32 cellular contexts compared by ENCODE assay signal in the genomic region with DNA sequence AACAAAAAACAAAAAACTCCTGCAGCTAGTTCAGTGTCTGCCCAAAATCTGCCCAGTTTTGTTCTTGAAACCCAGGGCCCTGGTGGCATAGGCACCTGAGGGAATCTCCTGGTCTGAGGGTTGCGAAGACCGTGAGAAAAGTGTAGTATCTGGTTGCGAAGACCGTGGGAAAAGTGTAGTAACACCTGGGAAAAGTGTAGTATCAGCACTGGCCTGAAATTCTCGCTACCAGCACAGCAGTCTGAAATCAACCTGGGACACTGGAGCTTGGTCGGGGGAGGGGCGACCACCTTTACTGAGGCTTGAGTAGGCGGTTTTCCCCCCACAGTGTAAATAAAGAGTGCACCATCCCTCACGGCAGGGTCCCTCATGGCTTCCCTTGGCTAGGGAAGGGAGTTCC.
DNase-seq lines count a peak whose midpoint lies in the region; ATAC-seq and TF ChIP-seq lines count a peak whose summit lies in the region.
"Had no signal": no experiment of that assay in that cellular context is flagged by ENCODE, and none has a peak within 500 bp of the region (broad histone marks: within the 10 kb centered on the region; RNA-seq: fewer than 3 reads in every experiment).

No MANE protein-coding gene starts in this region.

- peak overlapping the region; percentile 56 for H3K27ac Mint-ChIP-seq in nephron progenitor cell
- no peak overlapping the region for H3K27ac Mint-ChIP-seq in activated T-helper 2 cell treated with anti-CD3 and anti-CD28 coated beads, Interferon-gamma antibody, Interleukin-2, Interleukin-4, amounts not matched to agents 10 μg/mL and 5 μg/mL and 100 μg/mL, durations not matched to agents 14 hours and 24 hours and 36 hours
- H3K27ac Mint-ChIP-seq: activated CD4-positive, alpha-beta memory T cell treated with anti-CD3 and anti-CD28 coated beads, Interleukin-2, amount 10 ng/mL, durations not matched to agents 7 days and 5 days; brain; CD8-positive, alpha-beta T cell; stimulated activated naive CD8-positive, alpha-beta T cell treated with anti-CD3 and anti-CD28 coated beads, Interleukin-15, amount 100 ng/mL, for 72 hours; T-helper 1 cell treated with Interleukin-12 subunit alpha and Interleukin-12 subunit beta and Interleukin-4 antibody, amounts not matched to agents 30 μg/mL and 1 μg/mL, for 36 hours had no signal

- no peaks in the 10 kb centered on the region for H3K4me1 ChIP-seq in esophagus squamous epithelium
- H3K4me1 ChIP-seq: BE2C, uterus had no signal

- H3K36me3 ChIP-seq in esophagus squamous epithelium = no peaks in the 10 kb centered on the region
- H3K36me3 ChIP-seq: BE2C, thoracic aorta, uterus had no signal

- no peaks in the 10 kb centered on the region for H3K9me3 ChIP-seq in esophagus squamous epithelium
- H3K9me3 ChIP-seq: BE2C, thoracic aorta, uterus had no signal

- H3K27me3 ChIP-seq in esophagus squamous epithelium = peaks cover 0 to 6% (median 0%) of the 10 kb centered on the region in 4 donors
- H3K27me3 ChIP-seq: BE2C, uterus had no signal

- no peak overlapping the region for H3K4me3 ChIP-seq in esophagus squamous epithelium
- H3K4me3 ChIP-seq: thoracic aorta, uterus had no signal

- ATAC-seq in GM18868 (IDR thresholded peaks at IDR 0.05; ENCODE audit: unreplicated experiment) (peak; percentile 70), HG03175 (IDR thresholded peaks at IDR 0.05; ENCODE audit: unreplicated experiment) (peak; percentile 50)
- ATAC-seq: activated CD4-positive, CD25-positive, alpha-beta regulatory T cell treated with anti-CD3 and anti-CD28 coated beads, Interleukin-2, amount 50 U/mL, for 24 hours; CD8-positive, alpha-beta T cell; esophagus mucosa; left ventricle myocardium superior; right cardiac atrium; SK-N-SH treated with all-trans-retinoic acid at 6 μM for 48 hours; stimulated activated naive CD8-positive, alpha-beta T cell treated with anti-CD3 and anti-CD28 coated beads, Interleukin-15, amount 100 ng/mL, for 72 hours had no signal

- no peak overlapping the region for H3K27ac ChIP-seq in esophagus squamous epithelium
- H3K27ac ChIP-seq: thoracic aorta, uterus had no signal

- H3K4me3 Mint-ChIP-seq in nephron progenitor cell = no peak overlapping the region
- no peak overlapping the region for H3K4me3 Mint-ChIP-seq in activated T-helper 2 cell treated with anti-CD3 and anti-CD28 coated beads, Interferon-gamma antibody, Interleukin-2, Interleukin-4, amounts not matched to agents 10 μg/mL and 5 μg/mL and 100 μg/mL, durations not matched to agents 14 hours and 24 hours and 36 hours (ENCODE audit: low read depth)
- H3K4me3 Mint-ChIP-seq: activated CD4-positive, alpha-beta memory T cell treated with anti-CD3 and anti-CD28 coated beads, Interleukin-2, amount 10 ng/mL, durations not matched to agents 7 days and 5 days; activated naive CD4-positive, alpha-beta T cell treated with anti-CD3 and anti-CD28 coated beads, Interleukin-2, amount 50 U/mL, for 24 hours; brain; CD8-positive, alpha-beta T cell; stimulated activated naive CD8-positive, alpha-beta T cell treated with anti-CD3 and anti-CD28 coated beads, Interleukin-15, amount 100 ng/mL, for 72 hours; T-helper 1 cell treated with Interleukin-12 subunit alpha and Interleukin-12 subunit beta and Interleukin-4 antibody, amounts not matched to agents 30 μg/mL and 1 μg/mL, for 36 hours had no signal

- H3K9me3 Mint-ChIP-seq in nephron progenitor cell = peaks cover 25% of the 10 kb centered on the region
- H3K9me3 Mint-ChIP-seq in activated T-helper 2 cell treated with anti-CD3 and anti-CD28 coated beads, Interferon-gamma antibody, Interleukin-2, Interleukin-4, amounts not matched to agents 10 μg/mL and 5 μg/mL and 100 μg/mL, durations not matched to agents 14 hours and 24 hours and 36 hours = peaks cover 24% of the 10 kb centered on the region
- H3K9me3 Mint-ChIP-seq: activated naive CD4-positive, alpha-beta T cell treated with anti-CD3 and anti-CD28 coated beads, Interleukin-2, amount 50 U/mL, for 24 hours had no signal

- no peak for TF ChIP-seq POLR2A in esophagus squamous epithelium (IDR thresholded peaks at IDR 0.05)

- TF ChIP-seq CTCF in GM10266 (IDR thresholded peaks at IDR 0.05; ENCODE audit: control insufficient read depth, insufficient read depth, low read depth, missing control alignments) = no peak
- no peak for TF ChIP-seq CTCF in nephron progenitor cell (IDR thresholded peaks at IDR 0.05)
- no peak for TF ChIP-seq CTCF in esophagus squamous epithelium (IDR thresholded peaks at IDR 0.05)

- peaks cover 12% of the 10 kb centered on the region for H3K27me3 Mint-ChIP-seq in nephron progenitor cell (ENCODE audit: low read depth, poor library complexity)
- no peaks in the 10 kb centered on the region for H3K27me3 Mint-ChIP-seq in activated T-helper 2 cell treated with anti-CD3 and anti-CD28 coated beads, Interferon-gamma antibody, Interleukin-2, Interleukin-4, amounts not matched to agents 10 μg/mL and 5 μg/mL and 100 μg/mL, durations not matched to agents 14 hours and 24 hours and 36 hours (ENCODE audit: low read depth)
- H3K27me3 Mint-ChIP-seq: activated CD4-positive, alpha-beta memory T cell treated with anti-CD3 and anti-CD28 coated beads, Interleukin-2, amount 10 ng/mL, durations not matched to agents 7 days and 5 days; activated naive CD4-positive, alpha-beta T cell treated with anti-CD3 and anti-CD28 coated beads, Interleukin-2, amount 50 U/mL, for 24 hours; stimulated activated naive CD8-positive, alpha-beta T cell treated with anti-CD3 and anti-CD28 coated beads, Interleukin-15, amount 100 ng/mL, for 72 hours had no signal

- intact Hi-C loops in activated T-helper 2 cell treated with anti-CD3 and anti-CD28 coated beads, Interferon-gamma antibody, Interleukin-2, Interleukin-4, amounts not matched to agents 10 μg/mL and 5 μg/mL and 100 μg/mL, durations not matched to agents 14 hours and 24 hours and 36 hours (cut with micrococcal nuclease) = no loop called here
- intact Hi-C loops in esophagus squamous epithelium (cut with DNase I) = no loop called here

- DNase-seq in GM10266 (ENCODE audit: extremely low spot score) (peak; percentile 40), nephron progenitor cell (peak; percentile 11), esophagus squamous epithelium (lab: John Stamatoyannopoulos, UW) (no peak)
- no peak for DNase-seq in activated T-helper 2 cell treated with anti-CD3 and anti-CD28 coated beads, Interferon-gamma antibody, Interleukin-2, Interleukin-4, amounts not matched to agents 10 μg/mL and 5 μg/mL and 100 μg/mL, durations not matched to agents 14 hours and 24 hours and 36 hours (ENCODE audit: low spot score)
- DNase-seq in stimulated activated CD4-positive, alpha-beta T cell treated with anti-CD3 and anti-CD28 coated beads, Interleukin-4, amount 100 ng/mL, for 24 hours = no peak
- DNase-seq: activated CD4-positive, alpha-beta memory T cell treated with anti-CD3 and anti-CD28 coated beads, Interleukin-2, amount 10 ng/mL, durations not matched to agents 7 days and 5 days; amniotic stem cell; BE2C; CD8-positive, alpha-beta T cell; cerebellar nuclear complex; dermis blood vessel endothelial cell; DMS 273 treated with DMSO at 0.1 percent for 48 hours; foreskin fibroblast; head of caudate nucleus; left ventricle myocardium superior; mesendoderm; NCI-H146; posterior cingulate gyrus; right cardiac atrium; Right ventricle myocardium superior; stimulated activated CD4-positive, alpha-beta T cell treated with anti-CD3 and anti-CD28 coated beads, Interleukin-1b, Interleukin-23, amount 100 ng/mL, for 48 hours; stimulated activated naive CD8-positive, alpha-beta T cell treated with anti-CD3 and anti-CD28 coated beads, Interleukin-15, amount 100 ng/mL, for 72 hours; uterus had no signal

- no peaks in the 10 kb centered on the region for H3K36me3 Mint-ChIP-seq in nephron progenitor cell (ENCODE audit: low read depth)
- H3K36me3 Mint-ChIP-seq in activated T-helper 2 cell treated with anti-CD3 and anti-CD28 coated beads, Interferon-gamma antibody, Interleukin-2, Interleukin-4, amounts not matched to agents 10 μg/mL and 5 μg/mL and 100 μg/mL, durations not matched to agents 14 hours and 24 hours and 36 hours (ENCODE audit: low read depth) = peaks cover 35% of the 10 kb centered on the region
- H3K36me3 Mint-ChIP-seq: activated naive CD4-positive, alpha-beta T cell treated with anti-CD3 and anti-CD28 coated beads, Interleukin-2, amount 50 U/mL, for 24 hours; brain; CD8-positive, alpha-beta T cell had no signal

- peaks cover 32% of the 10 kb centered on the region for H3K4me1 Mint-ChIP-seq in nephron progenitor cell
- peaks cover 37% of the 10 kb centered on the region for H3K4me1 Mint-ChIP-seq in activated T-helper 2 cell treated with anti-CD3 and anti-CD28 coated beads, Interferon-gamma antibody, Interleukin-2, Interleukin-4, amounts not matched to agents 10 μg/mL and 5 μg/mL and 100 μg/mL, durations not matched to agents 14 hours and 24 hours and 36 hours (ENCODE audit: low read depth)
- H3K4me1 Mint-ChIP-seq: activated naive CD4-positive, alpha-beta T cell treated with anti-CD3 and anti-CD28 coated beads, Interleukin-2, amount 50 U/mL, for 24 hours; brain had no signal

- WGBS in esophagus squamous epithelium, 2 donors = 66 to 74% methylated on average over 8 to 9 of the region's 9 CpGs

Comparison
In these comparisons a context has a peak if more than half of its experiments do, and no peak if none do; other contexts are left out.
1. DNase-seq: peak in GM10266 (single experiment) and nephron progenitor cell (single experiment); none in activated T-helper 2 cell treated with anti-CD3 and anti-CD28 coated beads, Interferon-gamma antibody, Interleukin-2, Interleukin-4, amounts not matched to agents 10 μg/mL and 5 μg/mL and 100 μg/mL, durations not matched to agents 14 hours and 24 hours and 36 hours (single experiment), esophagus squamous epithelium (single experiment) and stimulated activated CD4-positive, alpha-beta T cell treated with anti-CD3 and anti-CD28 coated beads, Interleukin-4, amount 100 ng/mL, for 24 hours (single experiment).